18 cellular contexts compared by ENCODE assay signal in the genomic region with DNA sequence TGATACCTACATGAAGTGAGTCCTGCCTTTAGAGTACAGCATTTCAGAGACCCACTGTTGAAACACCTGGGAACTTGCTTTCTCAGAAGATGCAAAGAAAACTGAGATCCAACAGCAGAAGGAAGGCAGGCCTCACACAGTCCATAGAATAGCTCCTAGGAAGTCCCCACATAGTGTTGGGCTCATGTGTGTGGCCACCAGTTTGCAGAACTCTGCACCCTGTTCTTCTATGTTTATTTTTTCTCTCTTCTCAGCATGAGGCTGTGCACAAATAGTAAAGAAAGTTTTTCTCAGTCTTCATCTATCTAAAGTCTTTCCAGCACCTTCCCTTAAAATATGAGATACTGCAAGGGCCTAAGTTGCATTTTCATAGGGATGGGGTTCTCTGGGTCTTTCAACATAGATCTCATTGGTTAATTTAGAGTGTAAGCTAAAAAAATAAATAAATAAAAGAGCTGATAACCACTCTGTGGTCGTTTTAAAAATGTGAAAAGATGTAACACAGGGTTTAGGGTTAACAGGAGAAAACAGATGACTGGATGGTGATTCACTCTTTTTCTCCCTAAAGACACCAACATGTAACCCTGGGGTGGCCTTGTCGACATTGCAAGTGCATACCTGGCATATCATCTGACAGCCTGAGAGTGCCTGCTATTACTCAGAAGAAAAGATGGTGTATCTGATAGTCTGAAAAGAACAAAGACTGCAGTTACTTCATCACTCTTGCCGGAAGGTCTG.
DNase-seq lines count a peak whose midpoint lies in the region; ATAC-seq, FAIRE-seq and TF ChIP-seq lines count a peak whose summit lies in the region.
"Had no signal": no experiment of that assay in that cellular context is flagged by ENCODE, and none has a peak within 500 bp of the region (broad histone marks: within the 10 kb centered on the region; RNA-seq: fewer than 3 reads in every experiment).

No MANE protein-coding gene starts in this region.

- no peaks in the 10 kb centered on the region for H3K36me3 Mint-ChIP-seq in T-helper 2 cell treated with Interferon-gamma antibody and Interleukin-4, amounts not matched to agents 5 μg/mL and 100 μg/mL, for 36 hours (ENCODE audit: low read depth)

- no peaks in the 10 kb centered on the region for H3K9me3 ChIP-seq in A549
- H3K9me3 ChIP-seq: gastroesophageal sphincter, left lung, upper lobe of right lung had no signal

- TF ChIP-seq EP300 in A549 (IDR thresholded peaks at IDR 0.05), result peak in 1 of 2 experiments; percentile 56; a peak in 1 of 5 replicates

- POLR2A ChIA-PET in A549 (lab: Yijun Ruan, JAX), result no interaction called here

- no peak overlapping the region for H3K4me3 ChIP-seq in A549
- H3K4me3 ChIP-seq: coronary artery, gastroesophageal sphincter, left lung, upper lobe of right lung had no signal

- H3K4me3 Mint-ChIP-seq in T-helper 2 cell treated with Interferon-gamma antibody and Interleukin-4, amounts not matched to agents 5 μg/mL and 100 μg/mL, for 36 hours, result no peak overlapping the region
- H3K4me3 Mint-ChIP-seq: neural crest cell had no signal

- H3K27ac Mint-ChIP-seq in T-helper 2 cell treated with Interferon-gamma antibody and Interleukin-4, amounts not matched to agents 5 μg/mL and 100 μg/mL, for 36 hours, result no peak overlapping the region

- H3K4me1 ChIP-seq in A549, result peaks cover 15% of the 10 kb centered on the region; the same call in 2 of the 3 replicates
- H3K4me1 ChIP-seq: gastroesophageal sphincter, left lung, upper lobe of right lung had no signal

- TF ChIP-seq CTCF in A549 (IDR thresholded peaks at IDR 0.05), result no peak

- CTCF ChIA-PET in A549 (lab: Yijun Ruan, JAX), result no interaction called here

- H3K4me2 ChIP-seq in A549, result peak overlapping the region; percentile 40

- TF ChIP-seq RAD21 in A549 (conservative IDR thresholded peaks at IDR 0.05 in 1 of 2, IDR thresholded peaks at IDR 0.05 in 1 of 2), result no peak

- 18% methylated on average over 3 of the region's 3 CpGs for WGBS in A549 (ENCODE audit: missing lambda C conversion rate)

- no peaks in the 10 kb centered on the region for H3K4me1 Mint-ChIP-seq in T-helper 2 cell treated with Interferon-gamma antibody and Interleukin-4, amounts not matched to agents 5 μg/mL and 100 μg/mL, for 36 hours (ENCODE audit: low read depth)
- H3K4me1 Mint-ChIP-seq: neural crest cell had no signal

- DNase-seq in A549 (ENCODE audit: low read depth in 1 of 2, low spot score in 1 of 2) (peak; percentile 13 to 24), HCEC 1CT (peak; percentile 42), glomerular visceral epithelial cell (ENCODE audit: extremely low spot score) (peak; percentile 21), NCI-H2171 treated with DMSO at 0.1 percent for 48 hours (lab: John Stamatoyannopoulos, UW) (no peak)
- peak; percentile 39 for DNase-seq in T-helper 2 cell treated with Interferon-gamma antibody and Interleukin-4, amounts not matched to agents 5 μg/mL and 100 μg/mL, for 36 hours (ENCODE audit: low spot score)
- DNase-seq in stimulated activated CD4-positive, alpha-beta T cell treated with anti-CD3 and anti-CD28 coated beads, Interleukin-2, amount 100 ng/mL, for 48 hours, result no peak
- DNase-seq: activated CD4-positive, alpha-beta T cell treated with anti-CD3 and anti-CD28 coated beads, Interleukin-2, amount 50 U/mL, for 4 hours; activated gamma-delta T cell treated with Interleukin-2 at 50 U/mL for 16 hours; left lung; MM.1S; NCI-H2171; upper lobe of right lung had no signal

- H3K27ac ChIP-seq in A549, result peak overlapping the region; percentile 50 to 56; a peak in 5 of 6 replicates
- H3K27ac ChIP-seq: coronary artery, gastroesophageal sphincter, left lung, upper lobe of right lung had no signal

- H3K9me3 Mint-ChIP-seq in T-helper 2 cell treated with Interferon-gamma antibody and Interleukin-4, amounts not matched to agents 5 μg/mL and 100 μg/mL, for 36 hours, result peaks cover 4% of the 10 kb centered on the region
- H3K9me3 Mint-ChIP-seq: neural crest cell had no signal

- FAIRE-seq in A549 (lab: Jason Lieb, UNC), result no peak
- FAIRE-seq: GM18507 had no signal

- no peak for TF ChIP-seq POLR2A in A549 (IDR thresholded peaks at IDR 0.05; ENCODE audit: low read length)

- H3K27me3 Mint-ChIP-seq in T-helper 2 cell treated with Interferon-gamma antibody and Interleukin-4, amounts not matched to agents 5 μg/mL and 100 μg/mL, for 36 hours (ENCODE audit: low read depth), result no peaks in the 10 kb centered on the region

- peak; percentile 47 to 71; a peak in 4 of 6 replicates for ATAC-seq in A549
- ATAC-seq in HG02798 (IDR thresholded peaks at IDR 0.05; ENCODE audit: poor library complexity, unreplicated experiment), result no peak
- no peak for ATAC-seq in GM21423 (IDR thresholded peaks at IDR 0.05; ENCODE audit: unreplicated experiment)
- ATAC-seq: gastroesophageal sphincter, left lung, upper lobe of right lung had no signal

TF ChIP-seq in A549, 52 proteins besides CTCF, POLR2A, EP300 and RAD21:
- TF ChIP-seq RARB (CRISPR knock-in tag; IDR thresholded peaks at IDR 0.05) (no peak), CHD2 (IDR thresholded peaks at IDR 0.05; ENCODE audit: low read length, partially characterized antibody) (no peak), JUNB (IDR thresholded peaks at IDR 0.05) (peak; percentile 65), TP53 (CRISPR knock-in tag; IDR thresholded peaks at IDR 0.05) (no peak), RCOR1 (IDR thresholded peaks at IDR 0.05; ENCODE audit: low read depth, low read length) (no peak), CHD4 (IDR thresholded peaks at IDR 0.05; ENCODE audit: borderline replicate concordance) (no peak), EHMT2 (IDR thresholded peaks at IDR 0.05; ENCODE audit: low read depth) (no peak), MAZ (IDR thresholded peaks at IDR 0.05; ENCODE audit: borderline replicate concordance, low read depth, low read length) (no peak), ZSCAN20 (CRISPR knock-in tag; IDR thresholded peaks at IDR 0.05) (no peak), HEYL (CRISPR knock-in tag; IDR thresholded peaks at IDR 0.05) (no peak), FOSL2 (IDR thresholded peaks at IDR 0.05) (peak; percentile 24; the same call in 1 of the 2 replicates), FOSL2 (CRISPR knock-in tag; IDR thresholded peaks at IDR 0.05) (no peak), GATA3 (IDR thresholded peaks at IDR 0.05; ENCODE audit: borderline replicate concordance) (peak; percentile 42; the same call in 1 of the 2 replicates), FOXS1 (CRISPR knock-in tag; IDR thresholded peaks at IDR 0.05) (no peak), SMC3 (IDR thresholded peaks at IDR 0.05) (no peak), HDAC2 (IDR thresholded peaks at IDR 0.05) (no peak), MYC (IDR thresholded peaks at IDR 0.05; ENCODE audit: borderline replicate concordance, low read length) (no peak), NFE2L2 (conservative IDR thresholded peaks at IDR 0.05; ENCODE audit: low read length) (no peak), HOXB5 (CRISPR knock-in tag; IDR thresholded peaks at IDR 0.05) (no peak)
- TF ChIP-seq, protein P1, sequence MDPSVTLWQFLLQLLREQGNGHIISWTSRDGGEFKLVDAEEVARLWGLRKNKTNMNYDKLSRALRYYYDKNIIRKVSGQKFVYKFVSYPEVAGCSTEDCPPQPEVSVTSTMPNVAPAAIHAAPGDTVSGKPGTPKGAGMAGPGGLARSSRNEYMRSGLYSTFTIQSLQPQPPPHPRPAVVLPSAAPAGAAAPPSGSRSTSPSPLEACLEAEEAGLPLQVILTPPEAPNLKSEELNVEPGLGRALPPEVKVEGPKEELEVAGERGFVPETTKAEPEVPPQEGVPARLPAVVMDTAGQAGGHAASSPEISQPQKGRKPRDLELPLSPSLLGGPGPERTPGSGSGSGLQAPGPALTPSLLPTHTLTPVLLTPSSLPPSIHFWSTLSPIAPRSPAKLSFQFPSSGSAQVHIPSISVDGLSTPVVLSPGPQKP (IDR thresholded peaks at IDR 0.05; ENCODE audit: low read depth, low read length), result no peak
- TF ChIP-seq, protein P2, sequence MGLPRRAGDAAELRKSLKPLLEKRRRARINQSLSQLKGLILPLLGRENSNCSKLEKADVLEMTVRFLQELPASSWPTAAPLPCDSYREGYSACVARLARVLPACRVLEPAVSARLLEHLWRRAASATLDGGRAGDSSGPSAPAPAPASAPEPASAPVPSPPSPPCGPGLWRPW (IDR thresholded peaks at IDR 0.05), result no peak
- TF ChIP-seq, protein P3, sequence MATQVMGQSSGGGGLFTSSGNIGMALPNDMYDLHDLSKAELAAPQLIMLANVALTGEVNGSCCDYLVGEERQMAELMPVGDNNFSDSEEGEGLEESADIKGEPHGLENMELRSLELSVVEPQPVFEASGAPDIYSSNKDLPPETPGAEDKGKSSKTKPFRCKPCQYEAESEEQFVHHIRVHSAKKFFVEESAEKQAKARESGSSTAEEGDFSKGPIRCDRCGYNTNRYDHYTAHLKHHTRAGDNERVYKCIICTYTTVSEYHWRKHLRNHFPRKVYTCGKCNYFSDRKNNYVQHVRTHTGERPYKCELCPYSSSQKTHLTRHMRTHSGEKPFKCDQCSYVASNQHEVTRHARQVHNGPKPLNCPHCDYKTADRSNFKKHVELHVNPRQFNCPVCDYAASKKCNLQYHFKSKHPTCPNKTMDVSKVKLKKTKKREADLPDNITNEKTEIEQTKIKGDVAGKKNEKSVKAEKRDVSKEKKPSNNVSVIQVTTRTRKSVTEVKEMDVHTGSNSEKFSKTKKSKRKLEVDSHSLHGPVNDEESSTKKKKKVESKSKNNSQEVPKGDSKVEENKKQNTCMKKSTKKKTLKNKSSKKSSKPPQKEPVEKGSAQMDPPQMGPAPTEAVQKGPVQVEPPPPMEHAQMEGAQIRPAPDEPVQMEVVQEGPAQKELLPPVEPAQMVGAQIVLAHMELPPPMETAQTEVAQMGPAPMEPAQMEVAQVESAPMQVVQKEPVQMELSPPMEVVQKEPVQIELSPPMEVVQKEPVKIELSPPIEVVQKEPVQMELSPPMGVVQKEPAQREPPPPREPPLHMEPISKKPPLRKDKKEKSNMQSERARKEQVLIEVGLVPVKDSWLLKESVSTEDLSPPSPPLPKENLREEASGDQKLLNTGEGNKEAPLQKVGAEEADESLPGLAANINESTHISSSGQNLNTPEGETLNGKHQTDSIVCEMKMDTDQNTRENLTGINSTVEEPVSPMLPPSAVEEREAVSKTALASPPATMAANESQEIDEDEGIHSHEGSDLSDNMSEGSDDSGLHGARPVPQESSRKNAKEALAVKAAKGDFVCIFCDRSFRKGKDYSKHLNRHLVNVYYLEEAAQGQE (IDR thresholded peaks at IDR 0.05), result no peak
- TF ChIP-seq, protein P4, sequence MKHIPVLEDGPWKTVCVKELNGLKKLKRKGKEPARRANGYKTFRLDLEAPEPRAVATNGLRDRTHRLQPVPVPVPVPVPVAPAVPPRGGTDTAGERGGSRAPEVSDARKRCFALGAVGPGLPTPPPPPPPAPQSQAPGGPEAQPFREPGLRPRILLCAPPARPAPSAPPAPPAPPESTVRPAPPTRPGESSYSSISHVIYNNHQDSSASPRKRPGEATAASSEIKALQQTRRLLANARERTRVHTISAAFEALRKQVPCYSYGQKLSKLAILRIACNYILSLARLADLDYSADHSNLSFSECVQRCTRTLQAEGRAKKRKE (CRISPR knock-in tag; IDR thresholded peaks at IDR 0.05; ENCODE audit: low read depth), result no peak

Comparison
In these comparisons a context has a peak if more than half of its experiments do, and no peak if none do; other contexts are left out.
1. ATAC-seq: peak in A549 (2 of 2); none in HG02798 (single experiment) and GM21423 (single experiment).
2. DNase-seq: peak in A549 (2 of 2), HCEC 1CT (single experiment), T-helper 2 cell treated with Interferon-gamma antibody and Interleukin-4, amounts not matched to agents 5 μg/mL and 100 μg/mL, for 36 hours (single experiment) and glomerular visceral epithelial cell (single experiment); none in NCI-H2171 treated with DMSO at 0.1 percent for 48 hours (single experiment) and stimulated activated CD4-positive, alpha-beta T cell treated with anti-CD3 and anti-CD28 coated beads, Interleukin-2, amount 100 ng/mL, for 48 hours (0 of 2).